In genomic region chr11:13669544-13670488, GRCh38 we compare ENCODE assay signal across 9 cellular contexts. TPM values are rescaled to one million over a fixed set of nuclear protein-coding genes. Genes with fewer than 3 reads are reported as not detected.
DNase-seq lines count a peak whose midpoint lies in the region; ATAC-seq, FAIRE-seq and TF ChIP-seq lines count a peak whose summit lies in the region.
"Had no signal": no experiment of that assay in that cellular context is flagged by ENCODE, and none has a peak within 500 bp of the region (broad histone marks: within the 10 kb centered on the region; RNA-seq: fewer than 3 reads in every experiment).

No MANE protein-coding gene starts in this region.

- ATAC-seq in PC-3, result no peak
- no peak for ATAC-seq in pancreas
- no peak for ATAC-seq in GM18505 (IDR thresholded peaks at IDR 0.05; ENCODE audit: unreplicated experiment)
- ATAC-seq in HG02588 (IDR thresholded peaks at IDR 0.05; ENCODE audit: unreplicated experiment), result no peak
- ATAC-seq in HG03175 (IDR thresholded peaks at IDR 0.05; ENCODE audit: unreplicated experiment), result no peak

- H4K20me1 ChIP-seq in PC-3 (ENCODE audit: low read length), result peaks cover 34% of the 10 kb centered on the region

- H3K9me3 ChIP-seq in PC-3 (ENCODE audit: low read length) (no peaks in the 10 kb centered on the region), endocrine pancreas (ENCODE audit: control insufficient read depth, low read length) (no peaks in the 10 kb centered on the region), pancreas (no peaks in the 10 kb centered on the region)

- H3F3A ChIP-seq in PC-3 (ENCODE audit: low read length, unreplicated experiment), result no peaks in the 10 kb centered on the region

- H3K27me3 ChIP-seq in PC-3 (ENCODE audit: low read length), result no peaks in the 10 kb centered on the region
- no peaks in the 10 kb centered on the region for H3K27me3 ChIP-seq in endocrine pancreas (ENCODE audit: control insufficient read depth, insufficient read depth, low read length)
- no peaks in the 10 kb centered on the region for H3K27me3 ChIP-seq in pancreas

- H3K27ac ChIP-seq in PC-3 (ENCODE audit: low read length) (no peak overlapping the region), pancreas (peak overlapping the region; percentile 77 to 94 (median 86))

- H3K79me2 ChIP-seq in PC-3 (ENCODE audit: low read length), result peaks cover 63% of the 10 kb centered on the region

- POLR2A ChIA-PET in PC-3 (lab: Charles Lee; ENCODE audit: unreplicated experiment), result no interaction called here

- DNase-seq in PC-3, result no peak
- peak in 1 of 6 donors; percentile 12 for DNase-seq in pancreas
- no peak for DNase-seq in activated CD4-positive, CD25-positive, alpha-beta regulatory T cell (lab: John Stamatoyannopoulos, UW)

- H3K9ac ChIP-seq in PC-3 (ENCODE audit: low read length), result peak overlapping the region; percentile 93
- H3K9ac ChIP-seq in endocrine pancreas (ENCODE audit: control insufficient read depth, insufficient read depth, low read length), result peak overlapping the region; percentile 65

- H3K4me1 ChIP-seq in PC-3 (ENCODE audit: insufficient read depth, low read length), result peaks cover 20% of the 10 kb centered on the region
- peaks cover 5% of the 10 kb centered on the region for H3K4me1 ChIP-seq in endocrine pancreas (ENCODE audit: control insufficient read depth, insufficient read depth, low read length)
- peaks cover 0 to 23% (median 13%) of the 10 kb centered on the region in 3 donors for H3K4me1 ChIP-seq in pancreas

- intact Hi-C loops in PC-3 (cut with micrococcal nuclease) (loop anchor here (10.0 kb wide), 3 partner anchors 195 to 395 kb away; partner anchors contain the start of genes BMAL1 and BTBD10), pancreas (cut with DNase I) (no loop called here)

- TF ChIP-seq POLR2A in GM18505 (IDR thresholded peaks at IDR 0.05; ENCODE audit: borderline replicate concordance, extremely low read depth, insufficient read depth, insufficient read length), result no peak

- CTCF ChIA-PET in PC-3 (lab: Charles Lee), result no interaction called here

- BruUV-seq in PC-3 (replicated peaks; lab: Mats Ljungman, UMichigan), result no TSS peak

- WGBS in pancreas, 2 donors, result 51 to 54% methylated on average over 18 of the region's 18 CpGs

- H3K4me3 ChIP-seq in GM08714 (ENCODE audit: low read length), result peak overlapping the region; percentile 82
- H3K4me3 ChIP-seq in PC-3 (ENCODE audit: low read length), result peak overlapping the region; percentile 92
- H3K4me3 ChIP-seq in endocrine pancreas (ENCODE audit: control insufficient read depth, insufficient read depth, low read length), result peak overlapping the region; percentile 65
- peak overlapping the region; percentile 86 to 99 (median 96) for H3K4me3 ChIP-seq in pancreas

- H3K9me2 ChIP-seq in PC-3 (replicated peaks; ENCODE audit: low read length), result no peaks in the 10 kb centered on the region

- peak overlapping the region; percentile 83; the same call in 1 of the 2 replicates for H2AFZ ChIP-seq in PC-3 (ENCODE audit: low read length)

- no peaks in the 10 kb centered on the region for H3K36me3 ChIP-seq in PC-3 (ENCODE audit: low read depth, low read length)
- H3K36me3 ChIP-seq in endocrine pancreas (ENCODE audit: control insufficient read depth, insufficient read depth, low read length), result no peaks in the 10 kb centered on the region
- no peaks in the 10 kb centered on the region for H3K36me3 ChIP-seq in pancreas

- H3K4me2 ChIP-seq in PC-3 (ENCODE audit: low read length), result peak overlapping the region; percentile 90

- no peak for FAIRE-seq in pancreas (lab: Jason Lieb, UNC)
- FAIRE-seq: TTC549 had no signal

- TF ChIP-seq CTCF in PC-3 (conservative IDR thresholded peaks at IDR 0.05; ENCODE audit: low read depth, low read length), result no peak
- no peak for TF ChIP-seq CTCF in pancreas (IDR thresholded peaks at IDR 0.05)

RNA-seq across cellular contexts. Expression of gene FAR1, which starts 1.3 kb away (rescaled TPM):
- total RNA-seq in PC-3 (2014; rRNA removed), result 31.6 and 45.6 TPM in 2 replicates
- total RNA-seq in pancreas, result 10 to 100 TPM; 15.9 to 43.7 (median 20.2) TPM
- polyA plus RNA-seq in pancreas, result 10 to 100 TPM; 12.0 to 17.0 TPM
